In genomic region chr5:154251529-154251928, GRCh38 we compare ENCODE assay signal across 14 cellular contexts.
A peak's percentile ranks its signal among the peaks of the same experiment; 100 is the strongest.
DNase-seq lines count a peak whose midpoint lies in the region; ATAC-seq and TF ChIP-seq lines count a peak whose summit lies in the region.
"Had no signal": no experiment of that assay in that cellular context is flagged by ENCODE, and none has a peak within 500 bp of the region (broad histone marks: within the 10 kb centered on the region; RNA-seq: fewer than 3 reads in every experiment).

No MANE protein-coding gene starts in this region.

- H3K36me3 ChIP-seq in SJCRH30 (no peaks in the 10 kb centered on the region), mesodermal cell (ENCODE audit: control insufficient read depth, insufficient read depth, low read length) (no peaks in the 10 kb centered on the region), neural progenitor cell (no peaks in the 10 kb centered on the region)
- H3K36me3 ChIP-seq: BLaER1 had no signal

- H3K36me3 Mint-ChIP-seq in stimulated activated memory B cell treated with anti-CD40 and anti-IgM and Interleukin-4, amounts not matched to agents 10 μg/mL and 1 μg/mL and 100 μg/mL, for 72 hours, result peaks cover 38% of the 10 kb centered on the region
- peaks cover 5% of the 10 kb centered on the region for H3K36me3 Mint-ChIP-seq in neural progenitor cell
- H3K36me3 Mint-ChIP-seq in stimulated activated effector memory CD8-positive, alpha-beta T cell treated with anti-CD3 and anti-CD28 coated beads, Interleukin-12 subunit alpha, Interleukin-12 subunit beta, amount 100 ng/mL, for 72 hours, result no peaks in the 10 kb centered on the region

- no peaks in the 10 kb centered on the region for H3F3A ChIP-seq in neural progenitor cell (ENCODE audit: low read depth)

- no peak overlapping the region for H3K9ac ChIP-seq in neural progenitor cell
- H3K9ac ChIP-seq: BLaER1, GM23248 had no signal

- no peak for ATAC-seq in stimulated activated memory B cell treated with anti-CD40 and anti-IgM and Interleukin-4, amounts not matched to agents 10 μg/mL and 1 μg/mL and 100 μg/mL, for 72 hours
- no peak for ATAC-seq in GM21423 (IDR thresholded peaks at IDR 0.05; ENCODE audit: unreplicated experiment)
- no peak for ATAC-seq in stimulated activated effector memory CD8-positive, alpha-beta T cell treated with anti-CD3 and anti-CD28 coated beads, Interleukin-12 subunit alpha, Interleukin-12 subunit beta, amount 100 ng/mL, for 72 hours

- H3K4me1 ChIP-seq in SJCRH30, result peaks cover 29% of the 10 kb centered on the region
- no peaks in the 10 kb centered on the region for H3K4me1 ChIP-seq in mesodermal cell (ENCODE audit: control insufficient read depth, insufficient read depth, low read length, poor library complexity, severe bottlenecking)
- no peaks in the 10 kb centered on the region for H3K4me1 ChIP-seq in neural progenitor cell
- H3K4me1 ChIP-seq: BLaER1 had no signal

- no peak overlapping the region for H2AFZ ChIP-seq in neural progenitor cell (replicated peaks)
- H2AFZ ChIP-seq: GM23248 had no signal

- H3K27ac Mint-ChIP-seq in stimulated activated memory B cell treated with anti-CD40 and anti-IgM and Interleukin-4, amounts not matched to agents 10 μg/mL and 1 μg/mL and 100 μg/mL, for 72 hours, result peak overlapping the region; percentile 3
- no peak overlapping the region for H3K27ac Mint-ChIP-seq in neural progenitor cell
- no peak overlapping the region for H3K27ac Mint-ChIP-seq in stimulated activated effector memory CD8-positive, alpha-beta T cell treated with anti-CD3 and anti-CD28 coated beads, Interleukin-12 subunit alpha, Interleukin-12 subunit beta, amount 100 ng/mL, for 72 hours

- no peak overlapping the region for H3K4me3 ChIP-seq in SJCRH30
- no peak overlapping the region for H3K4me3 ChIP-seq in mesodermal cell (ENCODE audit: extremely low read depth, insufficient read depth, low read length, poor library complexity, severe bottlenecking)
- no peak overlapping the region for H3K4me3 ChIP-seq in neural progenitor cell
- H3K4me3 ChIP-seq: A549, BLaER1, GM23248 had no signal

- H3K4me2 ChIP-seq in neural progenitor cell, result no peak overlapping the region
- H3K4me2 ChIP-seq: A549, BLaER1 had no signal

- TF ChIP-seq CTCF in neural progenitor cell (IDR thresholded peaks at IDR 0.05), result no peak

- H3K79me2 ChIP-seq in neural progenitor cell (ENCODE audit: low read depth), result no peaks in the 10 kb centered on the region

- no peak overlapping the region for H3K4me3 Mint-ChIP-seq in stimulated activated memory B cell treated with anti-CD40 and anti-IgM and Interleukin-4, amounts not matched to agents 10 μg/mL and 1 μg/mL and 100 μg/mL, for 72 hours
- no peak overlapping the region for H3K4me3 Mint-ChIP-seq in neural progenitor cell
- no peak overlapping the region for H3K4me3 Mint-ChIP-seq in stimulated activated effector memory CD8-positive, alpha-beta T cell treated with anti-CD3 and anti-CD28 coated beads, Interleukin-12 subunit alpha, Interleukin-12 subunit beta, amount 100 ng/mL, for 72 hours
- H3K4me3 Mint-ChIP-seq: CD8-positive, alpha-beta memory T cell had no signal

- H4K20me1 ChIP-seq in neural progenitor cell (ENCODE audit: low read depth), result no peaks in the 10 kb centered on the region
- H4K20me1 ChIP-seq: BLaER1 had no signal

- H3K27me3 ChIP-seq in SJCRH30 (no peaks in the 10 kb centered on the region), neural progenitor cell (no peaks in the 10 kb centered on the region)
- H3K27me3 ChIP-seq: BLaER1 had no signal

- H3K9me3 ChIP-seq in SJCRH30 (replicated peaks) (peaks cover 6% of the 10 kb centered on the region; the same call in 1 of the 2 replicates), mesodermal cell (ENCODE audit: control insufficient read depth, low read length) (no peaks in the 10 kb centered on the region), neural progenitor cell (ENCODE audit: low read depth) (no peaks in the 10 kb centered on the region)
- H3K9me3 ChIP-seq: A549, BLaER1, Caco-2 had no signal

- no peaks in the 10 kb centered on the region for H3K27me3 Mint-ChIP-seq in stimulated activated memory B cell treated with anti-CD40 and anti-IgM and Interleukin-4, amounts not matched to agents 10 μg/mL and 1 μg/mL and 100 μg/mL, for 72 hours
- H3K27me3 Mint-ChIP-seq in neural progenitor cell (ENCODE audit: insufficient read depth, low read depth), result no peaks in the 10 kb centered on the region
- H3K27me3 Mint-ChIP-seq: CD8-positive, alpha-beta memory T cell had no signal

- no peak for DNase-seq in SJCRH30
- peak; percentile 18 for DNase-seq in amniotic epithelial cell (ENCODE audit: low read depth)
- no peak for DNase-seq in neural progenitor cell (ENCODE audit: low spot score)
- DNase-seq in stimulated activated effector memory CD8-positive, alpha-beta T cell treated with anti-CD3 and anti-CD28 coated beads, Interleukin-12 subunit alpha, Interleukin-12 subunit beta, amount 100 ng/mL, for 72 hours (ENCODE audit: low spot score in 2 of 2), result no peak
- DNase-seq: AML-193; Caco-2; CD8-positive, alpha-beta memory T cell; DND-41; GM23248 had no signal

- H3K9me3 Mint-ChIP-seq in stimulated activated memory B cell treated with anti-CD40 and anti-IgM and Interleukin-4, amounts not matched to agents 10 μg/mL and 1 μg/mL and 100 μg/mL, for 72 hours, result peaks cover 5% of the 10 kb centered on the region
- peaks cover 4% of the 10 kb centered on the region for H3K9me3 Mint-ChIP-seq in neural progenitor cell
- peaks cover 4% of the 10 kb centered on the region for H3K9me3 Mint-ChIP-seq in stimulated activated effector memory CD8-positive, alpha-beta T cell treated with anti-CD3 and anti-CD28 coated beads, Interleukin-12 subunit alpha, Interleukin-12 subunit beta, amount 100 ng/mL, for 72 hours

- H3K4me1 Mint-ChIP-seq in stimulated activated memory B cell treated with anti-CD40 and anti-IgM and Interleukin-4, amounts not matched to agents 10 μg/mL and 1 μg/mL and 100 μg/mL, for 72 hours, result peaks cover 49% of the 10 kb centered on the region
- H3K4me1 Mint-ChIP-seq in neural progenitor cell, result peaks cover 26% of the 10 kb centered on the region
- H3K4me1 Mint-ChIP-seq in stimulated activated effector memory CD8-positive, alpha-beta T cell treated with anti-CD3 and anti-CD28 coated beads, Interleukin-12 subunit alpha, Interleukin-12 subunit beta, amount 100 ng/mL, for 72 hours, result peaks cover 39% of the 10 kb centered on the region

- H3K27ac ChIP-seq in SJCRH30 (peak overlapping the region; percentile 81), mesodermal cell (ENCODE audit: low read depth, low read length, severe bottlenecking) (peak overlapping the region; percentile 30), neural progenitor cell (no peak overlapping the region)
- H3K27ac ChIP-seq: A549, BLaER1, GM23248 had no signal
